ENCODE assay signal across 1 cellular context in the genomic region with DNA sequence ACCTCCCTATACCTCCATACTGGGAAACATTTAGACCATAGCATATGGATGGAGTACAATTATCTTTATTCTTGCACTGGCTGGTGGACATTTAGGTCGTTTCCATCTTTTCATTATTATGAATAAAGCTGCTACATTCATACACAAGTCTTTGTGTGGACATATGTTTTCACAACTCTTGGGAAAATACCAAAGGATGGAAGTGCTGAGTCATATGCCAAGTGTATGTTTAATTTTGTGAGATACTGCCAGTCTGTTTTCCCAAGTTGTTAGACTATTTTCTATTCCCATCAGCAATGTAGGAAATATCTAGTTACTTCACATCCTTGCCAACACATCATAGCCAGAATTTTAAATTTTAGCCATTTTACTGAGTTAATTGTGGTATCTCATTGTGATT.
TF ChIP-seq lines count a peak whose summit lies in the region.

No MANE protein-coding gene starts in this region.

TF ChIP-seq in HepG2, 621 proteins besides CTCF, POLR2A, EP300 and RAD21 (continued from another document):
- no peak for TF ChIP-seq EHMT2 (IDR thresholded peaks at IDR 0.05; ENCODE audit: borderline replicate concordance, low read depth, low read length)
- TF ChIP-seq MZF1 (CRISPR knock-in tag; IDR thresholded peaks at IDR 0.05; ENCODE audit: borderline replicate concordance): no peak
- TF ChIP-seq RAD51 (IDR thresholded peaks at IDR 0.05; ENCODE audit: borderline replicate concordance): no peak
- TF ChIP-seq ZSCAN29 (CRISPR knock-in tag; conservative IDR thresholded peaks at IDR 0.05): no peak
- no peak for TF ChIP-seq PCBP2 (optimal IDR thresholded peaks at IDR 0.05; ENCODE audit: low read depth, low read length, poor library complexity, severe bottlenecking)
- TF ChIP-seq, protein P1, sequence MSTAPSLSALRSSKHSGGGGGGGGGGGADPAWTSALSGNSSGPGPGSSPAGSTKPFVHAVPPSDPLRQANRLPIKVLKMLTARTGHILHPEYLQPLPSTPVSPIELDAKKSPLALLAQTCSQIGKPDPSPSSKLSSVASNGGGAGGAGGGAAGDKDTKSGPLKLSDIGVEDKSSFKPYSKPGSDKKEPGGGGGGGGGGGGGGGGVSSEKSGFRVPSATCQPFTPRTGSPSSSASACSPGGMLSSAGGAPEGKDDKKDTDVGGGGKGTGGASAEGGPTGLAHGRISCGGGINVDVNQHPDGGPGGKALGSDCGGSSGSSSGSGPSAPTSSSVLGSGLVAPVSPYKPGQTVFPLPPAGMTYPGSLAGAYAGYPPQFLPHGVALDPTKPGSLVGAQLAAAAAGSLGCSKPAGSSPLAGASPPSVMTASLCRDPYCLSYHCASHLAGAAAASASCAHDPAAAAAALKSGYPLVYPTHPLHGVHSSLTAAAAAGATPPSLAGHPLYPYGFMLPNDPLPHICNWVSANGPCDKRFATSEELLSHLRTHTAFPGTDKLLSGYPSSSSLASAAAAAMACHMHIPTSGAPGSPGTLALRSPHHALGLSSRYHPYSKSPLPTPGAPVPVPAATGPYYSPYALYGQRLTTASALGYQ (CRISPR knock-in tag; IDR thresholded peaks at IDR 0.05): no peak
- TF ChIP-seq SNRNP70 (IDR thresholded peaks at IDR 0.05; ENCODE audit: low read depth, low read length): no peak
- no peak for TF ChIP-seq SOX13 (IDR thresholded peaks at IDR 0.05)
- no peak for TF ChIP-seq SOX13 (CRISPR knock-in tag; conservative IDR thresholded peaks at IDR 0.05 in 1 of 2, IDR thresholded peaks at IDR 0.05 in 1 of 2)
- TF ChIP-seq PRPF4 (IDR thresholded peaks at IDR 0.05; ENCODE audit: low read depth, low read length, poor library complexity, severe bottlenecking): no peak
- peak; percentile 33 to 35; a peak in 2 of 4 replicates for TF ChIP-seq MAFK (conservative IDR thresholded peaks at IDR 0.05 in 1 of 2, IDR thresholded peaks at IDR 0.05 in 1 of 2; ENCODE audit: low read length in 2 of 2)
- TF ChIP-seq NFE2L2 (IDR thresholded peaks at IDR 0.05; ENCODE audit: low read length): peak; percentile 74
- TF ChIP-seq ONECUT2 (CRISPR knock-in tag; IDR thresholded peaks at IDR 0.05): no peak
- TF ChIP-seq MAFF (IDR thresholded peaks at IDR 0.05; ENCODE audit: low read depth, low read length): 0 out of 2 replicates have a peak, but pooled peaks have one; percentile 28
- TF ChIP-seq, protein P2, sequence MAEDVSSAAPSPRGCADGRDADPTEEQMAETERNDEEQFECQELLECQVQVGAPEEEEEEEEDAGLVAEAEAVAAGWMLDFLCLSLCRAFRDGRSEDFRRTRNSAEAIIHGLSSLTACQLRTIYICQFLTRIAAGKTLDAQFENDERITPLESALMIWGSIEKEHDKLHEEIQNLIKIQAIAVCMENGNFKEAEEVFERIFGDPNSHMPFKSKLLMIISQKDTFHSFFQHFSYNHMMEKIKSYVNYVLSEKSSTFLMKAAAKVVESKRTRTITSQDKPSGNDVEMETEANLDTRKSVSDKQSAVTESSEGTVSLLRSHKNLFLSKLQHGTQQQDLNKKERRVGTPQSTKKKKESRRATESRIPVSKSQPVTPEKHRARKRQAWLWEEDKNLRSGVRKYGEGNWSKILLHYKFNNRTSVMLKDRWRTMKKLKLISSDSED (CRISPR knock-in tag; IDR thresholded peaks at IDR 0.05): no peak
- TF ChIP-seq, protein P3, sequence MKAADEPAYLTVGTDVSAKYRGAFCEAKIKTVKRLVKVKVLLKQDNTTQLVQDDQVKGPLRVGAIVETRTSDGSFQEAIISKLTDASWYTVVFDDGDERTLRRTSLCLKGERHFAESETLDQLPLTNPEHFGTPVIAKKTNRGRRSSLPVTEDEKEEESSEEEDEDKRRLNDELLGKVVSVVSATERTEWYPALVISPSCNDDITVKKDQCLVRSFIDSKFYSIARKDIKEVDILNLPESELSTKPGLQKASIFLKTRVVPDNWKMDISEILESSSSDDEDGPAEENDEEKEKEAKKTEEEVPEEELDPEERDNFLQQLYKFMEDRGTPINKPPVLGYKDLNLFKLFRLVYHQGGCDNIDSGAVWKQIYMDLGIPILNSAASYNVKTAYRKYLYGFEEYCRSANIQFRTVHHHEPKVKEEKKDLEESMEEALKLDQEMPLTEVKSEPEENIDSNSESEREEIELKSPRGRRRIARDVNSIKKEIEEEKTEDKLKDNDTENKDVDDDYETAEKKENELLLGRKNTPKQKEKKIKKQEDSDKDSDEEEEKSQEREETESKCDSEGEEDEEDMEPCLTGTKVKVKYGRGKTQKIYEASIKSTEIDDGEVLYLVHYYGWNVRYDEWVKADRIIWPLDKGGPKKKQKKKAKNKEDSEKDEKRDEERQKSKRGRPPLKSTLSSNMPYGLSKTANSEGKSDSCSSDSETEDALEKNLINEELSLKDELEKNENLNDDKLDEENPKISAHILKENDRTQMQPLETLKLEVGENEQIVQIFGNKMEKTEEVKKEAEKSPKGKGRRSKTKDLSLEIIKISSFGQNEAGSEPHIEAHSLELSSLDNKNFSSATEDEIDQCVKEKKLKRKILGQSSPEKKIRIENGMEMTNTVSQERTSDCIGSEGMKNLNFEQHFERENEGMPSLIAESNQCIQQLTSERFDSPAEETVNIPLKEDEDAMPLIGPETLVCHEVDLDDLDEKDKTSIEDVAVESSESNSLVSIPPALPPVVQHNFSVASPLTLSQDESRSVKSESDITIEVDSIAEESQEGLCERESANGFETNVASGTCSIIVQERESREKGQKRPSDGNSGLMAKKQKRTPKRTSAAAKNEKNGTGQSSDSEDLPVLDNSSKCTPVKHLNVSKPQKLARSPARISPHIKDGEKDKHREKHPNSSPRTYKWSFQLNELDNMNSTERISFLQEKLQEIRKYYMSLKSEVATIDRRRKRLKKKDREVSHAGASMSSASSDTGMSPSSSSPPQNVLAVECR (CRISPR knock-in tag; IDR thresholded peaks at IDR 0.05; ENCODE audit: borderline replicate concordance): no peak
- TF ChIP-seq, protein P4, sequence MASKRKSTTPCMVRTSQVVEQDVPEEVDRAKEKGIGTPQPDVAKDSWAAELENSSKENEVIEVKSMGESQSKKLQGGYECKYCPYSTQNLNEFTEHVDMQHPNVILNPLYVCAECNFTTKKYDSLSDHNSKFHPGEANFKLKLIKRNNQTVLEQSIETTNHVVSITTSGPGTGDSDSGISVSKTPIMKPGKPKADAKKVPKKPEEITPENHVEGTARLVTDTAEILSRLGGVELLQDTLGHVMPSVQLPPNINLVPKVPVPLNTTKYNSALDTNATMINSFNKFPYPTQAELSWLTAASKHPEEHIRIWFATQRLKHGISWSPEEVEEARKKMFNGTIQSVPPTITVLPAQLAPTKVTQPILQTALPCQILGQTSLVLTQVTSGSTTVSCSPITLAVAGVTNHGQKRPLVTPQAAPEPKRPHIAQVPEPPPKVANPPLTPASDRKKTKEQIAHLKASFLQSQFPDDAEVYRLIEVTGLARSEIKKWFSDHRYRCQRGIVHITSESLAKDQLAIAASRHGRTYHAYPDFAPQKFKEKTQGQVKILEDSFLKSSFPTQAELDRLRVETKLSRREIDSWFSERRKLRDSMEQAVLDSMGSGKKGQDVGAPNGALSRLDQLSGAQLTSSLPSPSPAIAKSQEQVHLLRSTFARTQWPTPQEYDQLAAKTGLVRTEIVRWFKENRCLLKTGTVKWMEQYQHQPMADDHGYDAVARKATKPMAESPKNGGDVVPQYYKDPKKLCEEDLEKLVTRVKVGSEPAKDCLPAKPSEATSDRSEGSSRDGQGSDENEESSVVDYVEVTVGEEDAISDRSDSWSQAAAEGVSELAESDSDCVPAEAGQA (IDR thresholded peaks at IDR 0.05; ENCODE audit: low read depth): no peak
- TF ChIP-seq, protein P4 (CRISPR knock-in tag; IDR thresholded peaks at IDR 0.05; ENCODE audit: borderline replicate concordance): no peak
